In the genomic region with DNA sequence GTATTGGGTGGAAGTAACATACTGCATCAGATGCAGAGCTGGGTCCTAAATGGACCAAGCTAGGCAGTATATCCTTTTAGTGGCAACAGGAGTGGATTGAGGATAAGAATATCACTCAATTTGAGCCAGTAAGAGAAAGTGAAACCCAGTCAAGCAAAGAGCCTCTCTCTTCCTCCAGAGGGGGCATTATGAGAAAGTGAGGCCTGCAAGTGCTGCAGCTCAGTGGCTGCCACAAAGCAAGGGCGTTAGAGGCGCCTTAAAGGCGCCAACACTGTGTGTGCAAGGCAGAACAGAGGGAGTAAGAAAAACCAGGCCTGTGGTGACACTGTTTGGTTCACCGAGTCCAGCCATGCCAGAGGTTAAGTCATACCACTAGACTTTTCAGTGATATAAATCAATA, we compare ENCODE assay signal across 1 cellular context.
TF ChIP-seq lines count a peak whose summit lies in the region.

No MANE protein-coding gene starts in this region.

TF ChIP-seq in HepG2, 621 proteins besides CTCF, POLR2A, EP300 and RAD21 (continued from another document):
- TF ChIP-seq, protein P1, sequence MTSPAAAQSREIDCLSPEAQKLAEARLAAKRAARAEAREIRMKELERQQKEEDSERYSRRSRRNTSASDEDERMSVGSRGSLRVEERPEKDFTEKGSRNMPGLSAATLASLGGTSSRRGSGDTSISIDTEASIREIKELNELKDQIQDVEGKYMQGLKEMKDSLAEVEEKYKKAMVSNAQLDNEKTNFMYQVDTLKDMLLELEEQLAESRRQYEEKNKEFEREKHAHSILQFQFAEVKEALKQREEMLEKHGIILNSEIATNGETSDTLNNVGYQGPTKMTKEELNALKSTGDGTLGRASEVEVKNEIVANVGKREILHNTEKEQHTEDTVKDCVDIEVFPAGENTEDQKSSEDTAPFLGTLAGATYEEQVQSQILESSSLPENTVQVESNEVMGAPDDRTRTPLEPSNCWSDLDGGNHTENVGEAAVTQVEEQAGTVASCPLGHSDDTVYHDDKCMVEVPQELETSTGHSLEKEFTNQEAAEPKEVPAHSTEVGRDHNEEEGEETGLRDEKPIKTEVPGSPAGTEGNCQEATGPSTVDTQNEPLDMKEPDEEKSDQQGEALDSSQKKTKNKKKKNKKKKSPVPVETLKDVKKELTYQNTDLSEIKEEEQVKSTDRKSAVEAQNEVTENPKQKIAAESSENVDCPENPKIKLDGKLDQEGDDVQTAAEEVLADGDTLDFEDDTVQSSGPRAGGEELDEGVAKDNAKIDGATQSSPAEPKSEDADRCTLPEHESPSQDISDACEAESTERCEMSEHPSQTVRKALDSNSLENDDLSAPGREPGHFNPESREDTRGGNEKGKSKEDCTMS (CRISPR knock-in tag; conservative IDR thresholded peaks at IDR 0.05) = no peak
- TF ChIP-seq WIZ (CRISPR knock-in tag; IDR thresholded peaks at IDR 0.05) = no peak
- TF ChIP-seq, protein P2, sequence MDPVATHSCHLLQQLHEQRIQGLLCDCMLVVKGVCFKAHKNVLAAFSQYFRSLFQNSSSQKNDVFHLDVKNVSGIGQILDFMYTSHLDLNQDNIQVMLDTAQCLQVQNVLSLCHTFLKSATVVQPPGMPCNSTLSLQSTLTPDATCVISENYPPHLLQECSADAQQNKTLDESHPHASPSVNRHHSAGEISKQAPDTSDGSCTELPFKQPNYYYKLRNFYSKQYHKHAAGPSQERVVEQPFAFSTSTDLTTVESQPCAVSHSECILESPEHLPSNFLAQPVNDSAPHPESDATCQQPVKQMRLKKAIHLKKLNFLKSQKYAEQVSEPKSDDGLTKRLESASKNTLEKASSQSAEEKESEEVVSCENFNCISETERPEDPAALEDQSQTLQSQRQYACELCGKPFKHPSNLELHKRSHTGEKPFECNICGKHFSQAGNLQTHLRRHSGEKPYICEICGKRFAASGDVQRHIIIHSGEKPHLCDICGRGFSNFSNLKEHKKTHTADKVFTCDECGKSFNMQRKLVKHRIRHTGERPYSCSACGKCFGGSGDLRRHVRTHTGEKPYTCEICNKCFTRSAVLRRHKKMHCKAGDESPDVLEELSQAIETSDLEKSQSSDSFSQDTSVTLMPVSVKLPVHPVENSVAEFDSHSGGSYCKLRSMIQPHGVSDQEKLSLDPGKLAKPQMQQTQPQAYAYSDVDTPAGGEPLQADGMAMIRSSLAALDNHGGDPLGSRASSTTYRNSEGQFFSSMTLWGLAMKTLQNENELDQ (CRISPR knock-in tag; IDR thresholded peaks at IDR 0.05; ENCODE audit: borderline replicate concordance) = no peak
- TF ChIP-seq HNRNPL (IDR thresholded peaks at IDR 0.05; ENCODE audit: low read depth, low read length) = no peak
- no peak for TF ChIP-seq RARA (CRISPR knock-in tag; IDR thresholded peaks at IDR 0.05)
- peak; percentile 98 for TF ChIP-seq ZBTB33 (CRISPR knock-in tag; IDR thresholded peaks at IDR 0.05)
- TF ChIP-seq, protein P3, sequence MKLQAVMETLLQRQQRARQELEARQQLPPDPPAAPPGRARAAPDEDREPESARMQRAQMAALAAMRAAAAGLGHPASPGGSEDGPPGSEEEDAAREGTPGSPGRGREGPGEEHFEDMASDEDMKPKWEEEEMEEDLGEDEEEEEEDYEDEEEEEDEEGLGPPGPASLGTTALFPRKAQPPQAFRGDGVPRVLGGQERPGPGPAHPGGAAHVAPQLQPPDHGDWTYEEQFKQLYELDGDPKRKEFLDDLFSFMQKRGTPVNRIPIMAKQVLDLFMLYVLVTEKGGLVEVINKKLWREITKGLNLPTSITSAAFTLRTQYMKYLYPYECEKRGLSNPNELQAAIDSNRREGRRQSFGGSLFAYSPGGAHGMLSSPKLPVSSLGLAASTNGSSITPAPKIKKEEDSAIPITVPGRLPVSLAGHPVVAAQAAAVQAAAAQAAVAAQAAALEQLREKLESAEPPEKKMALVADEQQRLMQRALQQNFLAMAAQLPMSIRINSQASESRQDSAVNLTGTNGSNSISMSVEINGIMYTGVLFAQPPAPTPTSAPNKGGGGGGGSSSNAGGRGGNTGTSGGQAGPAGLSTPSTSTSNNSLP (IDR thresholded peaks at IDR 0.05; ENCODE audit: low read depth, low read length) = no peak
- 0 out of 2 replicates have a peak, but pooled peaks have one; percentile 34 for TF ChIP-seq ZMYM4 (CRISPR knock-in tag; IDR thresholded peaks at IDR 0.05)
- no peak for TF ChIP-seq NFE2L2 (IDR thresholded peaks at IDR 0.05; ENCODE audit: low read length)
- TF ChIP-seq ZSCAN21 (CRISPR knock-in tag; IDR thresholded peaks at IDR 0.05; ENCODE audit: borderline replicate concordance) = no peak
